ENCODE assay signal across 2 cellular contexts in the genomic region with DNA sequence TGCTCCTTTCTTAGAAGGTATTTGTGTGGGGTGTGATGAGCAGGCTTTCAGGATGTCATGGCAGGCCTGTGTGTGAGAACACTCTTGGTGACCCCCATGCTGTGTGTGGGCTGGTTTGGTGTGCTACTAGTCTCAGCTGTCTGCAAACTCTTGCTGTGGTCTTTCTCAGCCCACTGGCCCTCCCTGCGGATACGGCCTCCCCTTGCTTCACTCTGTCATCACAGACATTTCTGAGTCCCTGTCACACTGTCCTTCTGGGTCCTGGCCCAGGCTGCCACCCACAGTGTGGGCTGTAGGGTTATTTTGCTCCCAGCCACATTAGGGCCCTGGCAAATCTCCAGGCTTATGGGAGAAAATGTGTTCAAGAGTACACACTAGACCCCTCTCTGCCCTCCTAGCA.
TF ChIP-seq lines count a peak whose summit lies in the region.

No MANE protein-coding gene starts in this region.

TF ChIP-seq in HEK293, 187 proteins besides CTCF, POLR2A, EP300 and RAD21 (continued from another document):
- TF ChIP-seq, protein P1, sequence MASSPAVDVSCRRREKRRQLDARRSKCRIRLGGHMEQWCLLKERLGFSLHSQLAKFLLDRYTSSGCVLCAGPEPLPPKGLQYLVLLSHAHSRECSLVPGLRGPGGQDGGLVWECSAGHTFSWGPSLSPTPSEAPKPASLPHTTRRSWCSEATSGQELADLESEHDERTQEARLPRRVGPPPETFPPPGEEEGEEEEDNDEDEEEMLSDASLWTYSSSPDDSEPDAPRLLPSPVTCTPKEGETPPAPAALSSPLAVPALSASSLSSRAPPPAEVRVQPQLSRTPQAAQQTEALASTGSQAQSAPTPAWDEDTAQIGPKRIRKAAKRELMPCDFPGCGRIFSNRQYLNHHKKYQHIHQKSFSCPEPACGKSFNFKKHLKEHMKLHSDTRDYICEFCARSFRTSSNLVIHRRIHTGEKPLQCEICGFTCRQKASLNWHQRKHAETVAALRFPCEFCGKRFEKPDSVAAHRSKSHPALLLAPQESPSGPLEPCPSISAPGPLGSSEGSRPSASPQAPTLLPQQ (tag by site-specific recombination; IDR thresholded peaks at IDR 0.05): no peak
- TF ChIP-seq ZNF155 (tag by site-specific recombination; IDR thresholded peaks at IDR 0.05) (no peak), ZFP3 (tag by site-specific recombination; IDR thresholded peaks at IDR 0.05; ENCODE audit: low read depth) (no peak), SCRT2 (tag by site-specific recombination; IDR thresholded peaks at IDR 0.05) (no peak), REPIN1 (tag by site-specific recombination; IDR thresholded peaks at IDR 0.05; ENCODE audit: low read depth) (no peak), ZNF549 (tag by site-specific recombination; IDR thresholded peaks at IDR 0.05) (no peak)

TF ChIP-seq in WTC11, 78 proteins besides CTCF, POLR2A, EP300 and RAD21 (continued from another document):
- TF ChIP-seq, protein P2, sequence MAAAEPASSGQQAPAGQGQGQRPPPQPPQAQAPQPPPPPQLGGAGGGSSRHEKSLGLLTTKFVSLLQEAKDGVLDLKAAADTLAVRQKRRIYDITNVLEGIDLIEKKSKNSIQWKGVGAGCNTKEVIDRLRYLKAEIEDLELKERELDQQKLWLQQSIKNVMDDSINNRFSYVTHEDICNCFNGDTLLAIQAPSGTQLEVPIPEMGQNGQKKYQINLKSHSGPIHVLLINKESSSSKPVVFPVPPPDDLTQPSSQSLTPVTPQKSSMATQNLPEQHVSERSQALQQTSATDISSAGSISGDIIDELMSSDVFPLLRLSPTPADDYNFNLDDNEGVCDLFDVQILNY (CRISPR knock-in tag; IDR thresholded peaks at IDR 0.05): no peak
- TF ChIP-seq ZNF671 (CRISPR knock-in tag; IDR thresholded peaks at IDR 0.05) (no peak), ZNF317 (CRISPR knock-in tag; IDR thresholded peaks at IDR 0.05; ENCODE audit: borderline replicate concordance, low read depth) (no peak), IRF2 (CRISPR knock-in tag; IDR thresholded peaks at IDR 0.05; ENCODE audit: borderline replicate concordance, low read depth) (no peak), ATF1 (CRISPR knock-in tag; IDR thresholded peaks at IDR 0.05) (no peak), ZNF138 (CRISPR knock-in tag; conservative IDR thresholded peaks at IDR 0.05) (no peak), KAT7 (CRISPR knock-in tag; IDR thresholded peaks at IDR 0.05; ENCODE audit: borderline replicate concordance) (no peak), ZNF396 (CRISPR knock-in tag; IDR thresholded peaks at IDR 0.05; ENCODE audit: borderline replicate concordance) (no peak), SOX15 (CRISPR knock-in tag; IDR thresholded peaks at IDR 0.05) (no peak), PRRX2 (CRISPR knock-in tag; IDR thresholded peaks at IDR 0.05) (no peak), FOXK1 (CRISPR knock-in tag; IDR thresholded peaks at IDR 0.05) (no peak)
